ENCODE assay signal across 10 cellular contexts in genomic region chr17:67488161-67488560, GRCh38.
A peak's percentile ranks its signal among the peaks of the same experiment; 100 is the strongest.
DNase-seq lines count a peak whose midpoint lies in the region; ATAC-seq and TF ChIP-seq lines count a peak whose summit lies in the region.
"Had no signal": no experiment of that assay in that cellular context is flagged by ENCODE, and none has a peak within 500 bp of the region (broad histone marks: within the 10 kb centered on the region; RNA-seq: fewer than 3 reads in every experiment).

No MANE protein-coding gene starts in this region.

- H3K27me3 ChIP-seq in muscle layer of colon (ENCODE audit: control insufficient read depth in 1 of 2, insufficient read depth in 2 of 2, low read length in 2 of 2) (no peaks in the 10 kb centered on the region), thyroid gland (no peaks in the 10 kb centered on the region)

- H3K4me1 Mint-ChIP-seq in activated CD8-positive, alpha-beta T cell treated with anti-CD3 and anti-CD28 coated beads for 36 hours (ENCODE audit: low read depth) = peaks cover 84% of the 10 kb centered on the region
- H3K4me1 Mint-ChIP-seq in activated CD8-positive, alpha-beta T cell treated with anti-CD3 and anti-CD28 coated beads, Interleukin-2, amount 10 ng/mL, durations not matched to agents 7 days and 5 days (ENCODE audit: low read depth) = peaks cover 64% of the 10 kb centered on the region
- H3K4me1 Mint-ChIP-seq in activated CD4-positive, alpha-beta T cell treated with anti-CD3 and anti-CD28 coated beads, Interleukin-2, amount 10 ng/mL, durations not matched to agents 24 days and 14 days = peaks cover 19% of the 10 kb centered on the region
- H3K4me1 Mint-ChIP-seq in activated naive CD4-positive, alpha-beta T cell treated with anti-CD3 and anti-CD28 coated beads for 36 hours (ENCODE audit: low read depth) = peaks cover 74% of the 10 kb centered on the region

- no peak for ATAC-seq in activated CD8-positive, alpha-beta T cell treated with anti-CD3 and anti-CD28 coated beads for 36 hours
- no peak for ATAC-seq in activated CD8-positive, alpha-beta T cell treated with anti-CD3 and anti-CD28 coated beads, Interleukin-2, amount 10 ng/mL, durations not matched to agents 7 days and 5 days

- no peaks in the 10 kb centered on the region for H3K9me3 ChIP-seq in muscle layer of colon (ENCODE audit: low read length)
- no peaks in the 10 kb centered on the region for H3K9me3 ChIP-seq in thyroid gland

- H3K4me3 Mint-ChIP-seq in activated CD8-positive, alpha-beta T cell treated with anti-CD3 and anti-CD28 coated beads for 36 hours = no peak overlapping the region
- H3K4me3 Mint-ChIP-seq in activated CD8-positive, alpha-beta T cell treated with anti-CD3 and anti-CD28 coated beads, Interleukin-2, amount 10 ng/mL, durations not matched to agents 7 days and 5 days = no peak overlapping the region
- H3K4me3 Mint-ChIP-seq in activated CD4-positive, alpha-beta T cell treated with anti-CD3 and anti-CD28 coated beads, Interleukin-2, amount 10 ng/mL, durations not matched to agents 24 days and 14 days = no peak overlapping the region
- H3K4me3 Mint-ChIP-seq in activated naive CD4-positive, alpha-beta T cell treated with anti-CD3 and anti-CD28 coated beads for 36 hours = no peak overlapping the region

- no peaks in the 10 kb centered on the region for H3K36me3 ChIP-seq in muscle layer of colon (ENCODE audit: insufficient read depth, low read length)
- H3K36me3 ChIP-seq in thyroid gland = no peaks in the 10 kb centered on the region

- CTCF ChIA-PET in activated CD8-positive, alpha-beta T cell treated with anti-CD3 and anti-CD28 coated beads for 36 hours (lab: Charles Lee) = interaction anchor here (1.2 to 1.3 kb wide), 2 partner anchors 102 to 114 kb away, joined by 3 to 5 read pairs; no protein-coding TSS in a partner anchor
- CTCF ChIA-PET in activated CD8-positive, alpha-beta T cell treated with anti-CD3 and anti-CD28 coated beads, Interleukin-2, amount 10 ng/mL, durations not matched to agents 7 days and 5 days (lab: Charles Lee) = interaction anchor here (1.9 to 2.5 kb wide), 3 partner anchors 12 to 113 kb away, joined by 6 to 17 read pairs (median 8); no protein-coding TSS in a partner anchor
- CTCF ChIA-PET in activated naive CD4-positive, alpha-beta T cell treated with anti-CD3 and anti-CD28 coated beads for 36 hours (lab: Charles Lee) = no interaction called here

- no peaks in the 10 kb centered on the region for H3K27me3 Mint-ChIP-seq in activated CD8-positive, alpha-beta T cell treated with anti-CD3 and anti-CD28 coated beads for 36 hours
- H3K27me3 Mint-ChIP-seq in activated CD8-positive, alpha-beta T cell treated with anti-CD3 and anti-CD28 coated beads, Interleukin-2, amount 10 ng/mL, durations not matched to agents 7 days and 5 days (ENCODE audit: low read depth) = no peaks in the 10 kb centered on the region
- H3K27me3 Mint-ChIP-seq in activated CD4-positive, alpha-beta T cell treated with anti-CD3 and anti-CD28 coated beads, Interleukin-2, amount 10 ng/mL, durations not matched to agents 24 days and 14 days = no peaks in the 10 kb centered on the region
- no peaks in the 10 kb centered on the region for H3K27me3 Mint-ChIP-seq in activated naive CD4-positive, alpha-beta T cell treated with anti-CD3 and anti-CD28 coated beads for 36 hours (ENCODE audit: low read depth)

- no peak for TF ChIP-seq POLR2A in thyroid gland (IDR thresholded peaks at IDR 0.05)

- intact Hi-C loops in activated CD8-positive, alpha-beta T cell treated with anti-CD3 and anti-CD28 coated beads for 36 hours (cut with micrococcal nuclease) = no loop called here
- intact Hi-C loops in thyroid gland (cut with DNase I) = no loop called here
- intact Hi-C loops in activated CD4-positive, alpha-beta T cell treated with anti-CD3 and anti-CD28 coated beads, Interleukin-2, amount 10 ng/mL, durations not matched to agents 24 days and 14 days (cut with micrococcal nuclease) = no loop called here
- intact Hi-C loops in activated naive CD4-positive, alpha-beta T cell treated with anti-CD3 and anti-CD28 coated beads for 36 hours (cut with micrococcal nuclease) = no loop called here

- WGBS in thyroid gland, 2 donors = 71 to 73% methylated on average over 12 of the region's 12 CpGs

- H3K27ac ChIP-seq in muscle layer of colon (ENCODE audit: low read depth, low read length) (peak overlapping the region; percentile 31), thyroid gland (peak overlapping the region in 2 of 3 donors; percentile 25 to 42)

- H3K36me3 Mint-ChIP-seq in activated CD8-positive, alpha-beta T cell treated with anti-CD3 and anti-CD28 coated beads for 36 hours (ENCODE audit: low read depth) = peaks cover 10% of the 10 kb centered on the region
- peaks cover 25% of the 10 kb centered on the region for H3K36me3 Mint-ChIP-seq in activated CD8-positive, alpha-beta T cell treated with anti-CD3 and anti-CD28 coated beads, Interleukin-2, amount 10 ng/mL, durations not matched to agents 7 days and 5 days (ENCODE audit: low read depth)
- H3K36me3 Mint-ChIP-seq in activated CD4-positive, alpha-beta T cell treated with anti-CD3 and anti-CD28 coated beads, Interleukin-2, amount 10 ng/mL, durations not matched to agents 24 days and 14 days (ENCODE audit: low read depth) = peaks cover 8% of the 10 kb centered on the region
- H3K36me3 Mint-ChIP-seq in activated naive CD4-positive, alpha-beta T cell treated with anti-CD3 and anti-CD28 coated beads for 36 hours (ENCODE audit: low read depth) = peaks cover 4% of the 10 kb centered on the region

- no peaks in the 10 kb centered on the region for H3K9me3 Mint-ChIP-seq in activated CD8-positive, alpha-beta T cell treated with anti-CD3 and anti-CD28 coated beads for 36 hours
- H3K9me3 Mint-ChIP-seq in activated CD8-positive, alpha-beta T cell treated with anti-CD3 and anti-CD28 coated beads, Interleukin-2, amount 10 ng/mL, durations not matched to agents 7 days and 5 days (ENCODE audit: insufficient read depth) = no peaks in the 10 kb centered on the region
- peaks cover 4% of the 10 kb centered on the region for H3K9me3 Mint-ChIP-seq in activated CD4-positive, alpha-beta T cell treated with anti-CD3 and anti-CD28 coated beads, Interleukin-2, amount 10 ng/mL, durations not matched to agents 24 days and 14 days
- H3K9me3 Mint-ChIP-seq in activated naive CD4-positive, alpha-beta T cell treated with anti-CD3 and anti-CD28 coated beads for 36 hours = no peaks in the 10 kb centered on the region

- H3K9ac ChIP-seq in muscle layer of colon (ENCODE audit: low read length) = no peak overlapping the region

- DNase-seq in activated CD8-positive, alpha-beta T cell treated with anti-CD3 and anti-CD28 coated beads for 36 hours = no peak
- no peak for DNase-seq in activated CD8-positive, alpha-beta T cell treated with anti-CD3 and anti-CD28 coated beads, Interleukin-2, amount 10 ng/mL, durations not matched to agents 7 days and 5 days
- DNase-seq in fibroblast of the aortic adventitia (ENCODE audit: low read depth) = peak; percentile 91
- DNase-seq in thyroid gland = no peak
- DNase-seq in kidney glomerular epithelial cell (lab: John Stamatoyannopoulos, UW) = no peak
- DNase-seq in activated CD4-positive, alpha-beta T cell treated with anti-CD3 and anti-CD28 coated beads, Interleukin-2, amount 10 ng/mL, durations not matched to agents 24 days and 14 days = no peak
- no peak for DNase-seq in activated naive CD4-positive, alpha-beta T cell treated with anti-CD3 and anti-CD28 coated beads for 36 hours
- DNase-seq: activated T-cell treated with anti-CD3 and anti-CD28 coated beads for 4 hours, NCI-H1105 treated with DMSO at 0.1 percent for 48 hours had no signal

- TF ChIP-seq CTCF in activated CD8-positive, alpha-beta T cell treated with anti-CD3 and anti-CD28 coated beads for 36 hours (IDR thresholded peaks at IDR 0.05) = no peak
- TF ChIP-seq CTCF in fibroblast of the aortic adventitia (IDR thresholded peaks at IDR 0.05; ENCODE audit: insufficient read depth, low read length) (no peak), thyroid gland (IDR thresholded peaks at IDR 0.05) (no peak)

- H3K4me1 ChIP-seq in muscle layer of colon (ENCODE audit: insufficient read depth, low read length) (peaks cover 34% of the 10 kb centered on the region), thyroid gland (peaks cover 14 to 36% of the 10 kb centered on the region in 2 donors)

- H3K27ac Mint-ChIP-seq in activated CD8-positive, alpha-beta T cell treated with anti-CD3 and anti-CD28 coated beads for 36 hours = peak overlapping the region; percentile 82
- no peak overlapping the region for H3K27ac Mint-ChIP-seq in activated CD8-positive, alpha-beta T cell treated with anti-CD3 and anti-CD28 coated beads, Interleukin-2, amount 10 ng/mL, durations not matched to agents 7 days and 5 days
- no peak overlapping the region for H3K27ac Mint-ChIP-seq in activated CD4-positive, alpha-beta T cell treated with anti-CD3 and anti-CD28 coated beads, Interleukin-2, amount 10 ng/mL, durations not matched to agents 24 days and 14 days
- H3K27ac Mint-ChIP-seq in activated naive CD4-positive, alpha-beta T cell treated with anti-CD3 and anti-CD28 coated beads for 36 hours = no peak overlapping the region

- H3K4me3 ChIP-seq in fibroblast of the aortic adventitia (ENCODE audit: low read depth, low read length) = no peak overlapping the region
- no peak overlapping the region for H3K4me3 ChIP-seq in muscle layer of colon (ENCODE audit: low read depth in 1 of 2, low read length in 2 of 2)
- H3K4me3 ChIP-seq in thyroid gland (replicated peaks in 1 of 3) = no peak overlapping the region

- POLR2A ChIA-PET in activated CD8-positive, alpha-beta T cell treated with anti-CD3 and anti-CD28 coated beads for 36 hours (lab: Charles Lee) = interaction anchor here (0.6 to 0.7 kb wide), 2 partner anchors 103 to 234 kb away, joined by 3 to 4 read pairs; no protein-coding TSS in a partner anchor
- POLR2A ChIA-PET in activated CD8-positive, alpha-beta T cell treated with anti-CD3 and anti-CD28 coated beads, Interleukin-2, amount 10 ng/mL, durations not matched to agents 7 days and 5 days (lab: Charles Lee) = interaction anchor here (0.7 kb wide), 1 partner anchor 52 kb away, joined by 3 read pairs; no protein-coding TSS in a partner anchor
